In the genomic region with DNA sequence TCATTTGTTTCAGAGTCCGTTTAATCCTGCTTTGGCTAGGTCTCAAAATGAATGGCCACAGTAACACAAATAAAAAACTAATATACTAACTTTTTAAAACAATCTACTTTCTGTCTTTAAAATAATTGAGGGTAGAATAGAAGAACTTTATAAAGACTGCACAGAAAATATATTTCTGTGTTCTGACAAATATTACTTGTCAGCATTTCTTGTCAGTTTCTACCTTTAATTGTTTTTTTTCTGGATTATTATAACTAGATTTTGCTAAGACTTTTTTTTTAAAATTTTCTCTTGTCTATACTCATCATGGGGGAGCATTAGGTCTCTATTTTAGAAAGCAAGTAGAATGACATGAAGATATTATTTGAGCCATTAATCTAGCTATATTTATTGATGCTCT, we compare ENCODE assay signal across 19 cellular contexts.
"Had no signal": no experiment of that assay in that cellular context is flagged by ENCODE, and none has a peak within 500 bp of the region (broad histone marks: within the 10 kb centered on the region; RNA-seq: fewer than 3 reads in every experiment).

No MANE protein-coding gene starts in this region.

- ATAC-seq: foreskin keratinocyte; left colon; left ventricle myocardium superior; mucosa of descending colon; naive thymus-derived CD8-positive, alpha-beta T cell had no signal

- H3K9me3 Mint-ChIP-seq: naive thymus-derived CD8-positive, alpha-beta T cell had no signal

- H3K4me3 ChIP-seq: hepatocyte, lung, mucosa of descending colon, sigmoid colon, skin epidermis, stomach, thoracic aorta, transverse colon had no signal

- DNase-seq: effector memory CD4-positive, alpha-beta T cell; foreskin keratinocyte; head of caudate nucleus; left colon; left ventricle myocardium superior; mucosa of descending colon; naive thymus-derived CD8-positive, alpha-beta T cell; posterior cingulate gyrus; sigmoid colon; stimulated activated CD4-positive, alpha-beta T cell treated with anti-CD3 and anti-CD28 coated beads, Interleukin-12 subunit alpha, Interleukin-12 subunit beta, amount 100 ng/mL, for 4 hours; stimulated activated naive CD4-positive, alpha-beta T cell; stomach; substantia nigra; transverse colon had no signal

- H3K4me1 ChIP-seq: foreskin keratinocyte had no signal

- H3K27me3 Mint-ChIP-seq: naive thymus-derived CD8-positive, alpha-beta T cell had no signal

- H3K4me3 Mint-ChIP-seq: naive thymus-derived CD8-positive, alpha-beta T cell had no signal

- H2AFZ ChIP-seq: hepatocyte had no signal

- H3K27me3 ChIP-seq: foreskin keratinocyte, hepatocyte, neutrophil, sigmoid colon, stomach, transverse colon had no signal

- H3K9me3 ChIP-seq: mucosa of descending colon, neutrophil, sigmoid colon, stomach, thoracic aorta, transverse colon had no signal

- H3K27ac ChIP-seq: foreskin keratinocyte, hepatocyte, neutrophil, sigmoid colon, stomach, thoracic aorta, transverse colon had no signal

- H3K4me2 ChIP-seq: hepatocyte had no signal
